Comparison of ENCODE assay signal across 8 cellular contexts in genomic region chr17:40443988-40444899, GRCh38. TPM values are rescaled to one million over a fixed set of nuclear protein-coding genes. Genes with fewer than 3 reads are reported as not detected.
DNase-seq lines count a peak whose midpoint lies in the region; ATAC-seq and TF ChIP-seq lines count a peak whose summit lies in the region.

No MANE protein-coding gene starts in this region.

- H2BK5ac ChIP-seq in trophoblast cell (ENCODE audit: low read depth, low read length, poor library complexity) = no peak overlapping the region

- TF ChIP-seq POLR2A in esophagus muscularis mucosa (IDR thresholded peaks at IDR 0.05; ENCODE audit: low read depth) = no peak

- TF ChIP-seq CTCF in GM13977 (IDR thresholded peaks at IDR 0.05; ENCODE audit: extremely low read depth, insufficient read depth, missing control alignments) = peak; percentile 2
- no peak for TF ChIP-seq CTCF in esophagus muscularis mucosa (IDR thresholded peaks at IDR 0.05)

- H4K91ac ChIP-seq in trophoblast cell (ENCODE audit: low read depth, low read length) = no peak overlapping the region

- peaks cover 8% of the 10 kb centered on the region for H3K79me1 ChIP-seq in trophoblast cell (ENCODE audit: low read length)

- H2BK120ac ChIP-seq in trophoblast cell (ENCODE audit: insufficient read depth, low read length, poor library complexity) = peak overlapping the region; percentile 45

- peak overlapping the region; percentile 30 for H3K14ac ChIP-seq in trophoblast cell (ENCODE audit: low read length)

- no peak overlapping the region for H2BK12ac ChIP-seq in trophoblast cell (ENCODE audit: low read length)

- H3K4me3 ChIP-seq in esophagus muscularis mucosa = peak overlapping the region; percentile 66 to 88 (median 81)
- H3K4me3 ChIP-seq in trophoblast cell (ENCODE audit: low read depth, low read length) = peak overlapping the region; percentile 72

- WGBS in esophagus muscularis mucosa = 6% methylated on average over 5 of the region's 15 CpGs
- WGBS in trophoblast cell (ENCODE audit: extremely low coverage, insufficient coverage, insufficient read length) = no CpG with 5 or more reads among the region's 15 CpGs

- H3K79me2 ChIP-seq in trophoblast cell (ENCODE audit: control insufficient read depth, insufficient read depth, low read length, poor library complexity) = peaks cover 8% of the 10 kb centered on the region

- H3K23ac ChIP-seq in trophoblast cell (ENCODE audit: low read length) = no peak overlapping the region

- in situ Hi-C loops in GM13977 (cut with MboI; ENCODE audit: low pct_unique_long_range_greater_than_20kb, low sequenced_read_pairs, unreplicated experiment) = no loop called here

- DNase-seq in GM13977 (ENCODE audit: low spot score) (no peak), esophagus muscularis mucosa (ENCODE audit: extremely low spot score) (no peak), trophoblast cell (no peak), globus pallidus (ENCODE audit: low spot score) (no peak), iPS-NIHi7 (ENCODE audit: extremely low spot score) (no peak), NCI-H2029 treated with DMSO at 0.1 percent for 48 hours (lab: John Stamatoyannopoulos, UW) (no peak), NCI-H1930 (lab: John Stamatoyannopoulos, UW) (no peak)

- intact Hi-C loops in esophagus muscularis mucosa (cut with DNase I) = loop anchor here (2.0 kb wide), 1 partner anchor 55 kb away; no protein-coding TSS in a partner anchor

- peak overlapping the region; percentile 85 for H3K4me2 ChIP-seq in trophoblast cell (ENCODE audit: low read length)

- H3K9ac ChIP-seq in trophoblast cell (ENCODE audit: low read length) = no peak overlapping the region

- H3K4me1 ChIP-seq in esophagus muscularis mucosa = peaks cover 49 to 74% (median 69%) of the 10 kb centered on the region in 4 donors
- H3K4me1 ChIP-seq in trophoblast cell (ENCODE audit: control insufficient read depth in 1 of 2, insufficient read depth in 2 of 2, low read length in 2 of 2) = peaks cover 12 to 19% of the 10 kb centered on the region in 2 experiments

- peak; percentile 27 for ATAC-seq in SK-N-SH treated with all-trans-retinoic acid at 6 μM for 48 hours

- H3K27me3 ChIP-seq in esophagus muscularis mucosa (no peaks in the 10 kb centered on the region), trophoblast cell (ENCODE audit: insufficient read depth, low read length) (no peaks in the 10 kb centered on the region)

- H2AK5ac ChIP-seq in trophoblast cell (ENCODE audit: low read length) = peak overlapping the region; percentile 80

- peaks cover 0 to 3% (median 0%) of the 10 kb centered on the region in 4 donors for H3K36me3 ChIP-seq in esophagus muscularis mucosa
- peaks cover 0 to 3% of the 10 kb centered on the region in 2 experiments for H3K36me3 ChIP-seq in trophoblast cell (ENCODE audit: control insufficient read depth in 1 of 2, insufficient read depth in 2 of 2, low read length in 2 of 2)

- TF ChIP-seq EP300 in esophagus muscularis mucosa (IDR thresholded peaks at IDR 0.05) = no peak

- H3K4ac ChIP-seq in trophoblast cell (ENCODE audit: low read depth, low read length) = peak overlapping the region; percentile 4

- no peak overlapping the region for H3K18ac ChIP-seq in trophoblast cell (ENCODE audit: low read length)

- H4K12ac ChIP-seq in trophoblast cell (ENCODE audit: low read depth, low read length) = no peak overlapping the region

- peak overlapping the region; percentile 42 for H4K8ac ChIP-seq in trophoblast cell (ENCODE audit: low read depth, low read length)

- peak overlapping the region; percentile 88 to 98 (median 93) for H3K27ac ChIP-seq in esophagus muscularis mucosa (replicated peaks in 1 of 4)
- H3K27ac ChIP-seq in trophoblast cell (ENCODE audit: low read depth, low read length) = no peak overlapping the region

- H2AFZ ChIP-seq in trophoblast cell (ENCODE audit: insufficient read depth, low read length, poor library complexity) = no peak overlapping the region

- H3K9me3 ChIP-seq in esophagus muscularis mucosa (no peaks in the 10 kb centered on the region), trophoblast cell (ENCODE audit: insufficient read depth, low read depth, low read length) (no peaks in the 10 kb centered on the region)

TF ChIP-seq in SK-N-SH treated with all-trans-retinoic acid at 6 μM for 48 hours, 23 proteins besides CTCF, POLR2A, EP300 and RAD21:
- no peak for TF ChIP-seq ZFP3 (CRISPR knock-in tag; IDR thresholded peaks at IDR 0.05)
- TF ChIP-seq ESRRG (CRISPR knock-in tag; IDR thresholded peaks at IDR 0.05) = no peak
- TF ChIP-seq ZC3H10 (CRISPR knock-in tag; IDR thresholded peaks at IDR 0.05) = no peak
- TF ChIP-seq PPARA (CRISPR knock-in tag; IDR thresholded peaks at IDR 0.05; ENCODE audit: borderline replicate concordance) = no peak
- TF ChIP-seq ZNF70 (CRISPR knock-in tag; IDR thresholded peaks at IDR 0.05) = no peak
- TF ChIP-seq CSDC2 (CRISPR knock-in tag; IDR thresholded peaks at IDR 0.05) = no peak
- no peak for TF ChIP-seq BACH2 (CRISPR knock-in tag; IDR thresholded peaks at IDR 0.05; ENCODE audit: borderline replicate concordance)
- TF ChIP-seq, protein P1, sequence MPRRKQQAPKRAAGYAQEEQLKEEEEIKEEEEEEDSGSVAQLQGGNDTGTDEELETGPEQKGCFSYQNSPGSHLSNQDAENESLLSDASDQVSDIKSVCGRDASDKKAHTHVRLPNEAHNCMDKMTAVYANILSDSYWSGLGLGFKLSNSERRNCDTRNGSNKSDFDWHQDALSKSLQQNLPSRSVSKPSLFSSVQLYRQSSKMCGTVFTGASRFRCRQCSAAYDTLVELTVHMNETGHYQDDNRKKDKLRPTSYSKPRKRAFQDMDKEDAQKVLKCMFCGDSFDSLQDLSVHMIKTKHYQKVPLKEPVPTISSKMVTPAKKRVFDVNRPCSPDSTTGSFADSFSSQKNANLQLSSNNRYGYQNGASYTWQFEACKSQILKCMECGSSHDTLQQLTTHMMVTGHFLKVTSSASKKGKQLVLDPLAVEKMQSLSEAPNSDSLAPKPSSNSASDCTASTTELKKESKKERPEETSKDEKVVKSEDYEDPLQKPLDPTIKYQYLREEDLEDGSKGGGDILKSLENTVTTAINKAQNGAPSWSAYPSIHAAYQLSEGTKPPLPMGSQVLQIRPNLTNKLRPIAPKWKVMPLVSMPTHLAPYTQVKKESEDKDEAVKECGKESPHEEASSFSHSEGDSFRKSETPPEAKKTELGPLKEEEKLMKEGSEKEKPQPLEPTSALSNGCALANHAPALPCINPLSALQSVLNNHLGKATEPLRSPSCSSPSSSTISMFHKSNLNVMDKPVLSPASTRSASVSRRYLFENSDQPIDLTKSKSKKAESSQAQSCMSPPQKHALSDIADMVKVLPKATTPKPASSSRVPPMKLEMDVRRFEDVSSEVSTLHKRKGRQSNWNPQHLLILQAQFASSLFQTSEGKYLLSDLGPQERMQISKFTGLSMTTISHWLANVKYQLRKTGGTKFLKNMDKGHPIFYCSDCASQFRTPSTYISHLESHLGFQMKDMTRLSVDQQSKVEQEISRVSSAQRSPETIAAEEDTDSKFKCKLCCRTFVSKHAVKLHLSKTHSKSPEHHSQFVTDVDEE (CRISPR knock-in tag; IDR thresholded peaks at IDR 0.05) = no peak
- TF ChIP-seq ZNF565 (CRISPR knock-in tag; conservative IDR thresholded peaks at IDR 0.05; ENCODE audit: low read depth) = no peak
- TF ChIP-seq ZNF8 (CRISPR knock-in tag; IDR thresholded peaks at IDR 0.05) = no peak
- no peak for TF ChIP-seq CSRNP3 (CRISPR knock-in tag; IDR thresholded peaks at IDR 0.05)
- no peak for TF ChIP-seq TOX (CRISPR knock-in tag; IDR thresholded peaks at IDR 0.05; ENCODE audit: borderline replicate concordance)
- no peak for TF ChIP-seq RARB (CRISPR knock-in tag; IDR thresholded peaks at IDR 0.05)
- no peak for TF ChIP-seq GLIS3 (CRISPR knock-in tag; IDR thresholded peaks at IDR 0.05)
- no peak for TF ChIP-seq SNAI2 (CRISPR knock-in tag; IDR thresholded peaks at IDR 0.05)
- no peak for TF ChIP-seq OSR1 (CRISPR knock-in tag; IDR thresholded peaks at IDR 0.05)

RNA-seq across cellular contexts. Expression of gene IGFBP4, which starts 1.0 kb away (rescaled TPM):
- total RNA-seq in esophagus muscularis mucosa = 100 to 1,000 TPM; 258 to 444 (median 268) TPM
- polyA plus RNA-seq in trophoblast cell (2013) = 68.1 and 68.9 TPM in 2 replicates

RNA-seq across cellular contexts. Expression of gene TOP2A, which starts 26.5 kb away (rescaled TPM):
- 1 to 10 TPM in 1 of 4 donors, under 1 TPM in 3; under 0.01 to 1.4 (median 0.30) TPM for total RNA-seq in esophagus muscularis mucosa
- polyA plus RNA-seq in trophoblast cell (2013) = 98.7 and 104 TPM in 2 replicates

RNA-seq across cellular contexts. Expression of gene TNS4, which starts 57.2 kb away (rescaled TPM):
- total RNA-seq in esophagus muscularis mucosa = not detected
- 0.79 and 1.1 TPM in 2 replicates for polyA plus RNA-seq in trophoblast cell (2013)
